In genomic region chr19:35609881-35610353, GRCh38 we compare ENCODE assay signal across 1 cellular context.
TF ChIP-seq lines count a peak whose summit lies in the region.

No MANE protein-coding gene starts in this region.

TF ChIP-seq in IMR-90, 13 proteins besides CTCF, POLR2A, EP300 and RAD21:
- TF ChIP-seq CHD1 (IDR thresholded peaks at IDR 0.05; ENCODE audit: low read depth, low read length) (no peak), MAFK (IDR thresholded peaks at IDR 0.05; ENCODE audit: low read depth, low read length) (no peak), NFE2L2 (IDR thresholded peaks at IDR 0.05; ENCODE audit: low read depth, low read length) (no peak), MXI1 (IDR thresholded peaks at IDR 0.05; ENCODE audit: borderline replicate concordance, low read depth, low read length) (no peak), USF2 (IDR thresholded peaks at IDR 0.05; ENCODE audit: low read depth, low read length) (no peak), FOS (IDR thresholded peaks at IDR 0.05; ENCODE audit: low read depth, low read length) (no peak), BHLHE40 (IDR thresholded peaks at IDR 0.05; ENCODE audit: low read depth, low read length) (no peak), RCOR1 (IDR thresholded peaks at IDR 0.05; ENCODE audit: insufficient replicate concordance, low read length) (no peak), CEBPB (IDR thresholded peaks at IDR 0.05; ENCODE audit: low read depth, low read length) (no peak), ELK1 (IDR thresholded peaks at IDR 0.05; ENCODE audit: borderline replicate concordance, low read depth, low read length) (no peak)
